Comparison of ENCODE assay signal across 2 cellular contexts in the genomic region with DNA sequence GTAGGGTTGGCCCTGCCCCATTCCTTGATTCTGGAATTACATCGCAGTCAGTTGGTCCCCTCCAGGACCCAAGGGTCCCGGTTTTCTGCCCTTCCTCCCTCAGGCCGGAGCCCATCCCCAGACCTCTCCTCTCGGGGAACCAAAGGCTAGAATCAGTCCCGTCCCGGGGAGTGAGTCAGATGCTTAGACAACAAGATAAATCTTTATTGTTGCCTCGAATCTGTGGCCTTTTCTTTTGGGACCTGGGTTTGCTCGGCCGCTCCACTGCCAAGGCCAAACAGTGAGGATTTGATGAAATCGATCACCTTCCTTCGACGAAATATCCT.
TF ChIP-seq lines count a peak whose summit lies in the region.

No MANE protein-coding gene starts in this region.

TF ChIP-seq in liver, 16 proteins besides CTCF, POLR2A, EP300 and RAD21:
- TF ChIP-seq NR2F2 (IDR thresholded peaks at IDR 0.05) (no peak), FOXA2 (IDR thresholded peaks at IDR 0.05) (no peak), SP1 (IDR thresholded peaks at IDR 0.05) (no peak), HNF4A (conservative IDR thresholded peaks at IDR 0.05) (no peak), HNF4G (IDR thresholded peaks at IDR 0.05) (no peak), RXRA (IDR thresholded peaks at IDR 0.05) (no peak), GABPA (IDR thresholded peaks at IDR 0.05 in 1 of 2, conservative IDR thresholded peaks at IDR 0.05 in 1 of 2) (no peak), JUND (IDR thresholded peaks at IDR 0.05) (no peak), FOXA1 (IDR thresholded peaks at IDR 0.05) (no peak), EGR1 (IDR thresholded peaks at IDR 0.05; ENCODE audit: low read depth in 2 of 2) (no peak)
- TF ChIP-seq, protein P1, sequence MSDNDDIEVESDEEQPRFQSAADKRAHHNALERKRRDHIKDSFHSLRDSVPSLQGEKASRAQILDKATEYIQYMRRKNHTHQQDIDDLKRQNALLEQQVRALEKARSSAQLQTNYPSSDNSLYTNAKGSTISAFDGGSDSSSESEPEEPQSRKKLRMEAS (IDR thresholded peaks at IDR 0.05): no peak
- TF ChIP-seq, protein P2, sequence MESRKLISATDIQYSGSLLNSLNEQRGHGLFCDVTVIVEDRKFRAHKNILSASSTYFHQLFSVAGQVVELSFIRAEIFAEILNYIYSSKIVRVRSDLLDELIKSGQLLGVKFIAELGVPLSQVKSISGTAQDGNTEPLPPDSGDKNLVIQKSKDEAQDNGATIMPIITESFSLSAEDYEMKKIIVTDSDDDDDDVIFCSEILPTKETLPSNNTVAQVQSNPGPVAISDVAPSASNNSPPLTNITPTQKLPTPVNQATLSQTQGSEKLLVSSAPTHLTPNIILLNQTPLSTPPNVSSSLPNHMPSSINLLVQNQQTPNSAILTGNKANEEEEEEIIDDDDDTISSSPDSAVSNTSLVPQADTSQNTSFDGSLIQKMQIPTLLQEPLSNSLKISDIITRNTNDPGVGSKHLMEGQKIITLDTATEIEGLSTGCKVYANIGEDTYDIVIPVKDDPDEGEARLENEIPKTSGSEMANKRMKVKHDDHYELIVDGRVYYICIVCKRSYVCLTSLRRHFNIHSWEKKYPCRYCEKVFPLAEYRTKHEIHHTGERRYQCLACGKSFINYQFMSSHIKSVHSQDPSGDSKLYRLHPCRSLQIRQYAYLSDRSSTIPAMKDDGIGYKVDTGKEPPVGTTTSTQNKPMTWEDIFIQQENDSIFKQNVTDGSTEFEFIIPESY (IDR thresholded peaks at IDR 0.05): no peak
- TF ChIP-seq, protein P3, sequence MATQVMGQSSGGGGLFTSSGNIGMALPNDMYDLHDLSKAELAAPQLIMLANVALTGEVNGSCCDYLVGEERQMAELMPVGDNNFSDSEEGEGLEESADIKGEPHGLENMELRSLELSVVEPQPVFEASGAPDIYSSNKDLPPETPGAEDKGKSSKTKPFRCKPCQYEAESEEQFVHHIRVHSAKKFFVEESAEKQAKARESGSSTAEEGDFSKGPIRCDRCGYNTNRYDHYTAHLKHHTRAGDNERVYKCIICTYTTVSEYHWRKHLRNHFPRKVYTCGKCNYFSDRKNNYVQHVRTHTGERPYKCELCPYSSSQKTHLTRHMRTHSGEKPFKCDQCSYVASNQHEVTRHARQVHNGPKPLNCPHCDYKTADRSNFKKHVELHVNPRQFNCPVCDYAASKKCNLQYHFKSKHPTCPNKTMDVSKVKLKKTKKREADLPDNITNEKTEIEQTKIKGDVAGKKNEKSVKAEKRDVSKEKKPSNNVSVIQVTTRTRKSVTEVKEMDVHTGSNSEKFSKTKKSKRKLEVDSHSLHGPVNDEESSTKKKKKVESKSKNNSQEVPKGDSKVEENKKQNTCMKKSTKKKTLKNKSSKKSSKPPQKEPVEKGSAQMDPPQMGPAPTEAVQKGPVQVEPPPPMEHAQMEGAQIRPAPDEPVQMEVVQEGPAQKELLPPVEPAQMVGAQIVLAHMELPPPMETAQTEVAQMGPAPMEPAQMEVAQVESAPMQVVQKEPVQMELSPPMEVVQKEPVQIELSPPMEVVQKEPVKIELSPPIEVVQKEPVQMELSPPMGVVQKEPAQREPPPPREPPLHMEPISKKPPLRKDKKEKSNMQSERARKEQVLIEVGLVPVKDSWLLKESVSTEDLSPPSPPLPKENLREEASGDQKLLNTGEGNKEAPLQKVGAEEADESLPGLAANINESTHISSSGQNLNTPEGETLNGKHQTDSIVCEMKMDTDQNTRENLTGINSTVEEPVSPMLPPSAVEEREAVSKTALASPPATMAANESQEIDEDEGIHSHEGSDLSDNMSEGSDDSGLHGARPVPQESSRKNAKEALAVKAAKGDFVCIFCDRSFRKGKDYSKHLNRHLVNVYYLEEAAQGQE (IDR thresholded peaks at IDR 0.05): no peak
- TF ChIP-seq, protein P4, sequence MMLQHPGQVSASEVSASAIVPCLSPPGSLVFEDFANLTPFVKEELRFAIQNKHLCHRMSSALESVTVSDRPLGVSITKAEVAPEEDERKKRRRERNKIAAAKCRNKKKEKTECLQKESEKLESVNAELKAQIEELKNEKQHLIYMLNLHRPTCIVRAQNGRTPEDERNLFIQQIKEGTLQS (IDR thresholded peaks at IDR 0.05): no peak

TF ChIP-seq in HepG2, 621 proteins besides CTCF, POLR2A, EP300 and RAD21:
- TF ChIP-seq ZNF44 (CRISPR knock-in tag; IDR thresholded peaks at IDR 0.05) (no peak), NFATC3 (CRISPR knock-in tag; IDR thresholded peaks at IDR 0.05) (no peak), KAT8 (CRISPR knock-in tag; IDR thresholded peaks at IDR 0.05) (no peak), GABPB1 (CRISPR knock-in tag; IDR thresholded peaks at IDR 0.05) (no peak), RARG (CRISPR knock-in tag; IDR thresholded peaks at IDR 0.05; ENCODE audit: low read depth) (no peak)
- TF ChIP-seq, protein P5, sequence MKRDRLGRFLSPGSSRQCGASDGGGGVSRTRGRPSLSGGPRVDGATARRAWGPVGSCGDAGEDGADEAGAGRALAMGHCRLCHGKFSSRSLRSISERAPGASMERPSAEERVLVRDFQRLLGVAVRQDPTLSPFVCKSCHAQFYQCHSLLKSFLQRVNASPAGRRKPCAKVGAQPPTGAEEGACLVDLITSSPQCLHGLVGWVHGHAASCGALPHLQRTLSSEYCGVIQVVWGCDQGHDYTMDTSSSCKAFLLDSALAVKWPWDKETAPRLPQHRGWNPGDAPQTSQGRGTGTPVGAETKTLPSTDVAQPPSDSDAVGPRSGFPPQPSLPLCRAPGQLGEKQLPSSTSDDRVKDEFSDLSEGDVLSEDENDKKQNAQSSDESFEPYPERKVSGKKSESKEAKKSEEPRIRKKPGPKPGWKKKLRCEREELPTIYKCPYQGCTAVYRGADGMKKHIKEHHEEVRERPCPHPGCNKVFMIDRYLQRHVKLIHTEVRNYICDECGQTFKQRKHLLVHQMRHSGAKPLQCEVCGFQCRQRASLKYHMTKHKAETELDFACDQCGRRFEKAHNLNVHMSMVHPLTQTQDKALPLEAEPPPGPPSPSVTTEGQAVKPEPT (CRISPR knock-in tag; IDR thresholded peaks at IDR 0.05; ENCODE audit: low read depth): no peak
- TF ChIP-seq, protein P6, sequence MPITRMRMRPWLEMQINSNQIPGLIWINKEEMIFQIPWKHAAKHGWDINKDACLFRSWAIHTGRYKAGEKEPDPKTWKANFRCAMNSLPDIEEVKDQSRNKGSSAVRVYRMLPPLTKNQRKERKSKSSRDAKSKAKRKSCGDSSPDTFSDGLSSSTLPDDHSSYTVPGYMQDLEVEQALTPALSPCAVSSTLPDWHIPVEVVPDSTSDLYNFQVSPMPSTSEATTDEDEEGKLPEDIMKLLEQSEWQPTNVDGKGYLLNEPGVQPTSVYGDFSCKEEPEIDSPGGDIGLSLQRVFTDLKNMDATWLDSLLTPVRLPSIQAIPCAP (CRISPR knock-in tag; IDR thresholded peaks at IDR 0.05; ENCODE audit: low read depth): no peak
- TF ChIP-seq, protein P7, sequence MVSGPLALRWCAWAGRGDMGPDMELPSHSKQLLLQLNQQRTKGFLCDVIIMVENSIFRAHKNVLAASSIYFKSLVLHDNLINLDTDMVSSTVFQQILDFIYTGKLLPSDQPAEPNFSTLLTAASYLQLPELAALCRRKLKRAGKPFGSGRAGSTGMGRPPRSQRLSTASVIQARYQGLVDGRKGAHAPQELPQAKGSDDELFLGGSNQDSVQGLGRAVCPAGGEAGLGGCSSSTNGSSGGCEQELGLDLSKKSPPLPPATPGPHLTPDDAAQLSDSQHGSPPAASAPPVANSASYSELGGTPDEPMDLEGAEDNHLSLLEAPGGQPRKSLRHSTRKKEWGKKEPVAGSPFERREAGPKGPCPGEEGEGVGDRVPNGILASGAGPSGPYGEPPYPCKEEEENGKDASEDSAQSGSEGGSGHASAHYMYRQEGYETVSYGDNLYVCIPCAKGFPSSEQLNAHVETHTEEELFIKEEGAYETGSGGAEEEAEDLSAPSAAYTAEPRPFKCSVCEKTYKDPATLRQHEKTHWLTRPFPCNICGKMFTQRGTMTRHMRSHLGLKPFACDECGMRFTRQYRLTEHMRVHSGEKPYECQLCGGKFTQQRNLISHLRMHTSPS (CRISPR knock-in tag; IDR thresholded peaks at IDR 0.05; ENCODE audit: low read depth): no peak
- TF ChIP-seq, protein P8, sequence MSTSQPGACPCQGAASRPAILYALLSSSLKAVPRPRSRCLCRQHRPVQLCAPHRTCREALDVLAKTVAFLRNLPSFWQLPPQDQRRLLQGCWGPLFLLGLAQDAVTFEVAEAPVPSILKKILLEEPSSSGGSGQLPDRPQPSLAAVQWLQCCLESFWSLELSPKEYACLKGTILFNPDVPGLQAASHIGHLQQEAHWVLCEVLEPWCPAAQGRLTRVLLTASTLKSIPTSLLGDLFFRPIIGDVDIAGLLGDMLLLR (CRISPR knock-in tag; IDR thresholded peaks at IDR 0.05): no peak
- TF ChIP-seq, protein P9, sequence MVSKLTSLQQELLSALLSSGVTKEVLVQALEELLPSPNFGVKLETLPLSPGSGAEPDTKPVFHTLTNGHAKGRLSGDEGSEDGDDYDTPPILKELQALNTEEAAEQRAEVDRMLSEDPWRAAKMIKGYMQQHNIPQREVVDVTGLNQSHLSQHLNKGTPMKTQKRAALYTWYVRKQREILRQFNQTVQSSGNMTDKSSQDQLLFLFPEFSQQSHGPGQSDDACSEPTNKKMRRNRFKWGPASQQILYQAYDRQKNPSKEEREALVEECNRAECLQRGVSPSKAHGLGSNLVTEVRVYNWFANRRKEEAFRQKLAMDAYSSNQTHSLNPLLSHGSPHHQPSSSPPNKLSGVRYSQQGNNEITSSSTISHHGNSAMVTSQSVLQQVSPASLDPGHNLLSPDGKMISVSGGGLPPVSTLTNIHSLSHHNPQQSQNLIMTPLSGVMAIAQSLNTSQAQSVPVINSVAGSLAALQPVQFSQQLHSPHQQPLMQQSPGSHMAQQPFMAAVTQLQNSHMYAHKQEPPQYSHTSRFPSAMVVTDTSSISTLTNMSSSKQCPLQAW (CRISPR knock-in tag; IDR thresholded peaks at IDR 0.05): no peak
